18 cellular contexts compared by ENCODE assay signal in the genomic region with DNA sequence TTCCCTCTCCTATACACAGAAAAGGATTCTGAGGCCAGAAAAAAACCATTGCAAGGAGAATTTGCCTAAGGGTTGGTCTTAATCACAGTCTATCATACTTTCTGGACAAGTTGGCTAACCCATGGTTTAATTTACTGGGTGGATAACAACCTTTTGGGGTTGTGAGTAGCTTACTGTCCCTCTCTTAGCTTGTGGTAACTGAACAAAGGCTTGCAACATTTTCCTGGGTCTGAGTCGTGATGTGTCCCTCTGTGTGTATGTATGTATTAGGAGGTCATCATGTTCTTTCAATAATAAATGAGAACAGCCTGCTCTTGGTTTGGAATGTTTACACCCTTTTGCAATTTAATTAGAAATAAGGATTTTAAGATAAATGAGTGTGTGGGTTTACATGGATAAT. TPM values are rescaled to one million over a fixed set of nuclear protein-coding genes. Genes with fewer than 3 reads are reported as not detected.
A peak's percentile ranks its signal among the peaks of the same experiment; 100 is the strongest.
DNase-seq lines count a peak whose midpoint lies in the region; ATAC-seq and TF ChIP-seq lines count a peak whose summit lies in the region.
"Had no signal": no experiment of that assay in that cellular context is flagged by ENCODE, and none has a peak within 500 bp of the region (broad histone marks: within the 10 kb centered on the region; RNA-seq: fewer than 3 reads in every experiment).

No MANE protein-coding gene starts in this region.

- H3K4me3 ChIP-seq in GM23248 (no peak overlapping the region), fibroblast of mammary gland (ENCODE audit: control insufficient read depth, low read depth, low read length) (no peak overlapping the region), vagina (no peak overlapping the region), left lung (no peak overlapping the region)
- no peak overlapping the region for H3K4me3 ChIP-seq in naive thymus-derived CD4-positive, alpha-beta T cell (ENCODE audit: low read length)

- ATAC-seq in left lung, result no peak
- no peak for ATAC-seq in naive thymus-derived CD4-positive, alpha-beta T cell
- ATAC-seq: HepG2 had no signal

- peaks cover 0 to 3% (median 0%) of the 10 kb centered on the region in 11 donors for H3K9me3 Mint-ChIP-seq in naive thymus-derived CD4-positive, alpha-beta T cell

- no peak overlapping the region for H2AFZ ChIP-seq in GM23248

- H3K9me2 ChIP-seq in GM23248 (ENCODE audit: insufficient read depth), result no peaks in the 10 kb centered on the region

- no peaks in the 10 kb centered on the region for H3K9me3 ChIP-seq in GM23248 (ENCODE audit: low read depth)
- H3K9me3 ChIP-seq in vagina, result no peaks in the 10 kb centered on the region
- no peaks in the 10 kb centered on the region for H3K9me3 ChIP-seq in left lung
- no peaks in the 10 kb centered on the region for H3K9me3 ChIP-seq in naive thymus-derived CD4-positive, alpha-beta T cell (ENCODE audit: control insufficient read depth in 2 of 3, low read length in 3 of 3)
- H3K9me3 ChIP-seq: BE2C had no signal

- CTCF ChIA-PET in naive thymus-derived CD4-positive, alpha-beta T cell (lab: Charles Lee), result no interaction called here

- in situ Hi-C loops in GM23248 (cut with MboI), result no loop called here

- no peaks in the 10 kb centered on the region for H3K4me1 Mint-ChIP-seq in naive thymus-derived CD4-positive, alpha-beta T cell
- H3K4me1 Mint-ChIP-seq: CD4-positive, CD25-positive, alpha-beta regulatory T cell; CD8-positive, alpha-beta memory T cell; IgD-negative memory B cell had no signal

- H3K27me3 ChIP-seq in GM23248 (replicated peaks; ENCODE audit: insufficient read depth), result 0 out of 2 replicates have a peak, but pooled peaks cover 2% of the 10 kb centered on the region
- H3K27me3 ChIP-seq in vagina, result no peaks in the 10 kb centered on the region
- H3K27me3 ChIP-seq in left lung, result no peaks in the 10 kb centered on the region
- H3K27me3 ChIP-seq in naive thymus-derived CD4-positive, alpha-beta T cell (ENCODE audit: control insufficient read depth in 2 of 2, insufficient read depth in 2 of 2, low read length in 2 of 2), result no peaks in the 10 kb centered on the region
- H3K27me3 ChIP-seq: BE2C had no signal

- H3K27ac Mint-ChIP-seq in naive thymus-derived CD4-positive, alpha-beta T cell, result no peak overlapping the region
- H3K27ac Mint-ChIP-seq: CD4-positive, CD25-positive, alpha-beta regulatory T cell; CD8-positive, alpha-beta memory T cell; IgD-negative memory B cell had no signal

- H3K9ac ChIP-seq in GM23248, result no peak overlapping the region

- TF ChIP-seq CTCF in fibroblast of mammary gland (conservative IDR thresholded peaks at IDR 0.05; ENCODE audit: control insufficient read depth, insufficient read depth, low read depth, low read length), result no peak
- TF ChIP-seq CTCF in vagina (IDR thresholded peaks at IDR 0.05), result no peak
- no peak for TF ChIP-seq CTCF in left lung (IDR thresholded peaks at IDR 0.05)

- no peaks in the 10 kb centered on the region for H3K36me3 Mint-ChIP-seq in naive thymus-derived CD4-positive, alpha-beta T cell
- H3K36me3 Mint-ChIP-seq: CD4-positive, CD25-positive, alpha-beta regulatory T cell; CD8-positive, alpha-beta memory T cell; IgD-negative memory B cell had no signal

- no peak overlapping the region for H3K4me3 Mint-ChIP-seq in naive thymus-derived CD4-positive, alpha-beta T cell
- H3K4me3 Mint-ChIP-seq: CD4-positive, CD25-positive, alpha-beta regulatory T cell; CD8-positive, alpha-beta memory T cell; IgD-negative memory B cell had no signal

- no peaks in the 10 kb centered on the region for H4K20me1 ChIP-seq in GM23248 (ENCODE audit: insufficient read depth)

- no peaks in the 10 kb centered on the region for H3K79me2 ChIP-seq in GM23248 (ENCODE audit: insufficient read depth)

- 14 to 25% methylated on average over 1 of the region's 1 CpG for WGBS in GM23248 (ENCODE audit: low coverage in 1 of 2, low lambda C conversion rate in 2 of 2, missing lambda C conversion rate in 2 of 2), 2 experiments

- no peaks in the 10 kb centered on the region for H3F3A ChIP-seq in GM23248 (ENCODE audit: insufficient read depth)

- POLR2A ChIA-PET in naive thymus-derived CD4-positive, alpha-beta T cell (lab: Charles Lee), result no interaction called here

- no peaks in the 10 kb centered on the region for H3K36me3 ChIP-seq in GM23248 (ENCODE audit: low read depth)
- no peaks in the 10 kb centered on the region for H3K36me3 ChIP-seq in vagina
- no peaks in the 10 kb centered on the region for H3K36me3 ChIP-seq in left lung
- no peaks in the 10 kb centered on the region for H3K36me3 ChIP-seq in naive thymus-derived CD4-positive, alpha-beta T cell (ENCODE audit: control insufficient read depth in 2 of 3, insufficient read depth in 3 of 3, low read length in 3 of 3)
- H3K36me3 ChIP-seq: BE2C had no signal

- no peaks in the 10 kb centered on the region for H3K4me1 ChIP-seq in GM23248 (ENCODE audit: insufficient read depth)
- no peaks in the 10 kb centered on the region for H3K4me1 ChIP-seq in vagina
- H3K4me1 ChIP-seq in left lung, result no peaks in the 10 kb centered on the region
- H3K4me1 ChIP-seq in naive thymus-derived CD4-positive, alpha-beta T cell (ENCODE audit: control insufficient read depth in 2 of 2, insufficient read depth in 2 of 2, low read length in 2 of 2), result no peaks in the 10 kb centered on the region
- H3K4me1 ChIP-seq: BE2C had no signal

- TF ChIP-seq POLR2A in vagina (IDR thresholded peaks at IDR 0.05), result no peak

- H3K4me2 ChIP-seq in GM23248 (ENCODE audit: unreplicated experiment), result no peak overlapping the region

- intact Hi-C loops in vagina (cut with DNase I), result no loop called here
- intact Hi-C loops in left lung (cut with DNase I), result no loop called here
- intact Hi-C loops in naive thymus-derived CD4-positive, alpha-beta T cell (cut with micrococcal nuclease), result no loop called here

- DNase-seq in GM23248 (peak; percentile 13), fibroblast of mammary gland (ENCODE audit: low read depth) (peak; percentile 32), renal cortical epithelial cell (ENCODE audit: low read depth) (peak; percentile 74), vagina (ENCODE audit: extremely low spot score in 2 of 2) (no peak), left lung (no peak)
- DNase-seq in naive thymus-derived CD4-positive, alpha-beta T cell, result no peak
- DNase-seq: ACHN; BE2C; C1 segment of cervical spinal cord; CD4-positive, CD25-positive, alpha-beta regulatory T cell; CD8-positive, alpha-beta memory T cell; COR-L47; DMS79 treated with DMSO at 0.1 percent for 48 hours; GF-D8; HCEC 1CT; KBM-7 had no signal

- peaks cover 0 to 13% (median 0%) of the 10 kb centered on the region in 5 donors for H3K27me3 Mint-ChIP-seq in naive thymus-derived CD4-positive, alpha-beta T cell
- H3K27me3 Mint-ChIP-seq: CD4-positive, CD25-positive, alpha-beta regulatory T cell had no signal

- H3K27ac ChIP-seq in GM23248, result no peak overlapping the region
- H3K27ac ChIP-seq in vagina, result no peak overlapping the region
- no peak overlapping the region for H3K27ac ChIP-seq in left lung
- H3K27ac ChIP-seq in naive thymus-derived CD4-positive, alpha-beta T cell (ENCODE audit: low read depth, low read length), result no peak overlapping the region

RNA-seq across cellular contexts. Expression of a gene that starts 36.7 kb away (rescaled TPM):
- total RNA-seq in GM23248 (2014; rRNA removed; shearing (Covaris generic)), result 7.0 and 8.1 TPM in 2 replicates
- 3.9 and 5.8 TPM in 2 replicates for polyA plus RNA-seq in GM23248 (2016; fragmentation: Nextera tagmentation; extraction: Ambion mirVana)
- 0.52 and 1.3 TPM in 2 replicates for total RNA-seq in renal cortical epithelial cell
- 0.25 TPM for total RNA-seq in vagina
- under 1 TPM; 0.09 to 0.34 TPM for total RNA-seq in left lung
- under 1 TPM in 3 of 5 experiments, not detected in 2; 0.07 to 0.29 (median 0.21) TPM for total RNA-seq in naive thymus-derived CD4-positive, alpha-beta T cell
- polyA plus RNA-seq in naive thymus-derived CD4-positive, alpha-beta T cell, result not detected
- total RNA-seq: HepG2 had no signal
- polyA plus RNA-seq: CD8-positive, alpha-beta memory T cell; IgD-negative memory B cell had no signal

Comparison
In these comparisons a context has a peak if more than half of its experiments do, and no peak if none do; other contexts are left out.
1. DNase-seq: peak in GM23248 (single experiment), fibroblast of mammary gland (single experiment) and renal cortical epithelial cell (single experiment); none in vagina (0 of 2), left lung (0 of 2) and naive thymus-derived CD4-positive, alpha-beta T cell (0 of 9).